Comparison of ENCODE assay signal across 1 cellular context in genomic region chr10:126895214-126895781, GRCh38.
A peak's percentile ranks its signal among the peaks of the same experiment; 100 is the strongest.
TF ChIP-seq lines count a peak whose summit lies in the region.

No MANE protein-coding gene starts in this region.

TF ChIP-seq in HepG2, 621 proteins besides CTCF, POLR2A, EP300 and RAD21 (continued from another document and continues in another):
- TF ChIP-seq AKNA (CRISPR knock-in tag; IDR thresholded peaks at IDR 0.05; ENCODE audit: borderline replicate concordance) (no peak), CHD2 (IDR thresholded peaks at IDR 0.05; ENCODE audit: low read depth, low read length) (no peak), KDM6A (CRISPR knock-in tag; IDR thresholded peaks at IDR 0.05; ENCODE audit: low read depth) (no peak), AKAP8 (CRISPR knock-in tag; IDR thresholded peaks at IDR 0.05) (no peak), PPARG (CRISPR knock-in tag; conservative IDR thresholded peaks at IDR 0.05) (no peak), ZBTB1 (CRISPR knock-in tag; IDR thresholded peaks at IDR 0.05; ENCODE audit: borderline replicate concordance) (no peak), ZNF639 (CRISPR knock-in tag; conservative IDR thresholded peaks at IDR 0.05) (no peak), ZNF326 (CRISPR knock-in tag; IDR thresholded peaks at IDR 0.05; ENCODE audit: borderline replicate concordance) (no peak), ZNF740 (CRISPR knock-in tag; IDR thresholded peaks at IDR 0.05) (no peak), ZFP1 (CRISPR knock-in tag; IDR thresholded peaks at IDR 0.05) (no peak), ZNF564 (CRISPR knock-in tag; IDR thresholded peaks at IDR 0.05) (no peak), E2F2 (CRISPR knock-in tag; IDR thresholded peaks at IDR 0.05; ENCODE audit: borderline replicate concordance) (no peak), SP5 (CRISPR knock-in tag; IDR thresholded peaks at IDR 0.05; ENCODE audit: borderline replicate concordance, low read depth) (no peak), ZNF605 (CRISPR knock-in tag; IDR thresholded peaks at IDR 0.05) (no peak), FOSL2 (CRISPR knock-in tag; IDR thresholded peaks at IDR 0.05) (0 out of 2 replicates have a peak, but pooled peaks have one; percentile 9), ZNF20 (CRISPR knock-in tag; IDR thresholded peaks at IDR 0.05) (no peak), ZNF614 (CRISPR knock-in tag; IDR thresholded peaks at IDR 0.05; ENCODE audit: borderline replicate concordance) (no peak), FLYWCH1 (CRISPR knock-in tag; IDR thresholded peaks at IDR 0.05) (no peak), ZNF747 (CRISPR knock-in tag; IDR thresholded peaks at IDR 0.05; ENCODE audit: borderline replicate concordance) (no peak), KLF6 (CRISPR knock-in tag; IDR thresholded peaks at IDR 0.05) (no peak), ZNF101 (CRISPR knock-in tag; IDR thresholded peaks at IDR 0.05; ENCODE audit: borderline replicate concordance, low read depth) (no peak), ZNF382 (CRISPR knock-in tag; IDR thresholded peaks at IDR 0.05; ENCODE audit: borderline replicate concordance) (no peak), RFXANK (CRISPR knock-in tag; IDR thresholded peaks at IDR 0.05) (no peak), TEAD2 (CRISPR knock-in tag; IDR thresholded peaks at IDR 0.05) (no peak), STAT6 (CRISPR knock-in tag; IDR thresholded peaks at IDR 0.05; ENCODE audit: borderline replicate concordance) (no peak), ZNF335 (CRISPR knock-in tag; IDR thresholded peaks at IDR 0.05) (peak; percentile 84), KAT8 (CRISPR knock-in tag; IDR thresholded peaks at IDR 0.05) (no peak), SPEN (CRISPR knock-in tag; IDR thresholded peaks at IDR 0.05; ENCODE audit: low read depth) (no peak), TFAP4 (IDR thresholded peaks at IDR 0.05; ENCODE audit: borderline replicate concordance, low read depth) (peak; percentile 22; the same call in 1 of the 2 replicates), HINFP (CRISPR knock-in tag; IDR thresholded peaks at IDR 0.05; ENCODE audit: low read depth) (no peak), ZMAT3 (CRISPR knock-in tag; conservative IDR thresholded peaks at IDR 0.05) (no peak), NFE2 (CRISPR knock-in tag; IDR thresholded peaks at IDR 0.05) (no peak), ZNF296 (CRISPR knock-in tag; conservative IDR thresholded peaks at IDR 0.05) (no peak), POLR2AphosphoS5 (IDR thresholded peaks at IDR 0.05; ENCODE audit: low read depth, low read length) (no peak), RNF2 (conservative IDR thresholded peaks at IDR 0.05; ENCODE audit: low read depth) (no peak), ZBTB26 (CRISPR knock-in tag; IDR thresholded peaks at IDR 0.05; ENCODE audit: borderline replicate concordance) (no peak), PLSCR1 (CRISPR knock-in tag; IDR thresholded peaks at IDR 0.05; ENCODE audit: borderline replicate concordance) (no peak), ZBTB14 (CRISPR knock-in tag; IDR thresholded peaks at IDR 0.05) (no peak), ATAD3A (CRISPR knock-in tag; IDR thresholded peaks at IDR 0.05) (no peak), SALL1 (CRISPR knock-in tag; IDR thresholded peaks at IDR 0.05) (peak; percentile 30; the same call in 1 of the 2 replicates), MED13 (CRISPR knock-in tag; IDR thresholded peaks at IDR 0.05) (no peak), DBP (CRISPR knock-in tag; IDR thresholded peaks at IDR 0.05; ENCODE audit: not compliant biosample characterization) (no peak), ZNF282 (IDR thresholded peaks at IDR 0.05; ENCODE audit: partially characterized antibody) (no peak), HMG20A (CRISPR knock-in tag; IDR thresholded peaks at IDR 0.05; ENCODE audit: borderline replicate concordance) (no peak), HHEX (CRISPR knock-in tag; IDR thresholded peaks at IDR 0.05) (no peak), ZNF354B (CRISPR knock-in tag; IDR thresholded peaks at IDR 0.05) (no peak)
